Comparison of ENCODE assay signal across 8 cellular contexts in the genomic region with DNA sequence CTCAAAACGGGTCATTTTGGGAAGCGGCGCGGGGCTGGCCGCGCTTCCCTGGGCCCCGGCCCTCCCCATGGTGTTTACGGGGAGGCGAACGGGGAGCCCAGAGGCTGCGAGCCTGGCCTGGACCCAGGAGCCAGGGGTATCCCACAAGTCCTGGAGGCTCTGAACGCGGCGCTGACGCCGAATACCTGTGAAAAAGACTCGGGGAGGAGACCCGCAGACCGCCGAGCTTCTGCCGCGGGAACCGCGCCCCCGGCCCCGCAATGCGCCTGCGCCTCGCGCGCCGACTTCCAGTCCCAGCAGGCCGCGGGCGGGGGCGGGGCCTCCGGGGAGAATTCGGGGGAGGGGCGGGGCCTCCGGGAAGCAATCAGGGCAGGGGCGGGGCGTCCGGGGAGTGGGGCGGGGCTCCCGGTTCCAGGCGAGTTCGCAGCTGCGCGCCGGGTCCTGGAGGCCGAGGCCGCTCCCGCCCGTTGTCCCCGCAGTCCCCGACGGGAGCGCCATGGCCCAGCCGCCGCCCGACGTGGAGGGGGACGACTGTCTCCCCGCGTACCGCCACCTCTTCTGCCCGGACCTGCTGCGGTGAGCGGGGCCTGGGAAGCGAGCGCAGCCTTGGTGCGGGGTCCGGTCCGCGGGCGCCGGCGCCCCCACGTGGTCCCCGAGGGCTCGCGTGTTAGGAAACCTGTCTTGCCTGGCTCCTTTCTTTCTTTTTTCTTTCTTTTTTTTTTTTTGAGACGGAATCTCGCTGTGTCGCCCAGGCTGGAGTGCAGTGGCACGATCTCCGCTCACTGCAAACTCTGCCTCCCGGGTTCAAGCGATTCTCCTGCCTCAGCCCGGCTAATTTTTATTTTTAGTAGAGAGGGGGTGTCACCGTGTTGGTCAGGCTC. TPM values are rescaled to one million over a fixed set of nuclear protein-coding genes. Genes with fewer than 3 reads are reported as not detected.
DNase-seq lines count a peak whose midpoint lies in the region; ATAC-seq and TF ChIP-seq lines count a peak whose summit lies in the region.

A gene with protein sequence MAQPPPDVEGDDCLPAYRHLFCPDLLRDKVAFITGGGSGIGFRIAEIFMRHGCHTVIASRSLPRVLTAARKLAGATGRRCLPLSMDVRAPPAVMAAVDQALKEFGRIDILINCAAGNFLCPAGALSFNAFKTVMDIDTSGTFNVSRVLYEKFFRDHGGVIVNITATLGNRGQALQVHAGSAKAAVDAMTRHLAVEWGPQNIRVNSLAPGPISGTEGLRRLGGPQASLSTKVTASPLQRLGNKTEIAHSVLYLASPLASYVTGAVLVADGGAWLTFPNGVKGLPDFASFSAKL (plus strand): TSS at position 418 of the 881 bp plus-strand sequence. CDS start 79 bp downstream, at position 497.

- peak within 1 kb of the TSS; percentile 85 to 90 (median 88) for H3K4me3 Mint-ChIP-seq in nephron

- peak; percentile 16 for TF ChIP-seq CTCF in fibroblast of pulmonary artery (IDR thresholded peaks at IDR 0.05; ENCODE audit: low read length, missing control alignments)
- peak; percentile 42 to 56 (median 48) for TF ChIP-seq CTCF in nephron (IDR thresholded peaks at IDR 0.05; ENCODE audit: unreplicated experiment in 3 of 3)

- peak; percentile 74 for DNase-seq in DMS 273 treated with DMSO at 0.1 percent for 48 hours (lab: John Stamatoyannopoulos, UW)
- DNase-seq in Jurkat, Clone E6-1 (ENCODE audit: low read depth, low spot score), result peak; percentile 71
- DNase-seq in RPMI7951 (ENCODE audit: low read depth), result peak; percentile 80
- peak; percentile 99 for DNase-seq in activated T-helper 9 cell treated with anti-CD3 and anti-CD28 coated beads, Interleukin-2, amount 50 U/mL, for 16 hours (ENCODE audit: low read depth)
- DNase-seq in fibroblast of pulmonary artery (ENCODE audit: low read depth), result peak; percentile 92
- peak; percentile 100 for DNase-seq in stimulated activated naive CD8-positive, alpha-beta T cell treated with anti-CD3 and anti-CD28 coated beads, Interleukin-15, Interleukin-2, amounts not matched to agents 100 U/mL and 50 U/mL, for 24 hours

- H3K9me3 Mint-ChIP-seq in nephron, result no peaks in the 10 kb centered on the region

- peak; percentile 44 for ATAC-seq in GM21447 (IDR thresholded peaks at IDR 0.05; ENCODE audit: unreplicated experiment)
- peak; percentile 85 for ATAC-seq in stimulated activated naive CD8-positive, alpha-beta T cell treated with anti-CD3 and anti-CD28 coated beads, Interleukin-15, Interleukin-2, amounts not matched to agents 100 U/mL and 50 U/mL, for 24 hours

- H3K27ac Mint-ChIP-seq in nephron, result peak within 1 kb of the TSS in 2 of 3 experiments; percentile 72 to 87

- H3K4me3 ChIP-seq in Jurkat, Clone E6-1 (ENCODE audit: low read length), result peak within 1 kb of the TSS; percentile 65
- peak within 1 kb of the TSS; percentile 83 for H3K4me3 ChIP-seq in fibroblast of pulmonary artery (replicated peaks; ENCODE audit: low read depth, low read length)

- H3K36me3 Mint-ChIP-seq in nephron (ENCODE audit: low read depth), result no peaks in the 10 kb centered on the region

- H3K27me3 Mint-ChIP-seq in nephron (ENCODE audit: low read depth), result no peaks in the 10 kb centered on the region

- H3K4me1 Mint-ChIP-seq in nephron, result peaks cover 2% of the 10 kb centered on the region

RNA-seq across cellular contexts. Expression of the gene that starts here (rescaled TPM):
- polyA plus RNA-seq in Jurkat, Clone E6-1 (2012; ENCODE audit: insufficient read depth, insufficient read length), result 27.4 TPM
- 8.9 and 10.1 TPM in 2 replicates for total RNA-seq in RPMI7951 (2014; rRNA removed; shearing (Covaris generic))

Comparison
In these comparisons a context has a peak if more than half of its experiments do, and no peak if none do; other contexts are left out.
1. Peak in every context shown above with its lines: DNase-seq, ATAC-seq and H3K4me3 ChIP-seq.